ENCODE assay signal across 11 cellular contexts in the genomic region with DNA sequence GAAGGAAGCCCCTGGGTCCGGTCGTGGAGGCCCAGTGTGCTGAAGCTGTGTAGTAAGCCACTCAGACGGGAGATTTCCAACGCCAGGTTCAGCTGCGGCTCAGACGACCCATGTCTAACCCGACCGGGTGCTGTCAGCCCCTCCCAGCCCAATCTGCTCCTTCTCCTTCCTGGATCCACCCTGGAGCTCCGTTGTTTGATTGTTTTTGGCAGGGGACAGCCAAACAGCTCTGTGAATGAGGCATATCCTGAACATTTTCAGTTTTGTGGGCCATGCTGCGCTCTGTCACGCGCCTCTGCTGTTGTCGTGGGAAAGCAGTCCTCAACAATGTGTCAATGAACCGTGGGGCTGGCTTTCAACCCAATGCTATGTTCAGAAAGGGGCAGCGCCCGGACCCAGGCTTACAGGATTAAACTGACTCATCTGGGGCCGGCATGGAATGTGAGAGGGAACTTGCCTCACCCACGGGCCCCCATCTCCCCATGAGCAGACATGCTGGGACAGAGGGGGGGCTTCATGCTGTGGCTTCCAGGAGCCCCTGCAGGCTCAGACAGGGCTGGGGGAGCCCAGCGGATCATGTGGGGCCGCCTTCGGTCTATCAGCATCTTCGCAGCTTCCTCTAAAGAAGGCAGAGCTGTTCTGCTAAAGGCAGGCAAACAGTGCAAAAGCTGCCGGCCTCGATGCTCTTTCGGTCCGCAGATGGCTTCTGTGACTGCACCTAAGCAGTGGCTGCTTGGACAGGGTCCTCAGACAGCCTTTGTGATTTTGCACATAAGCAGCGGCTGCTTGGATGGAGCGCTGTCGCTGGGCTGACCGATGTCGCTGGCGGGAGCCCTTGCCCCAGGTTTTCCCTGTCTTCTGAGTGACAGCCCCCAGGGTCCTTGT.
A peak's percentile ranks its signal among the peaks of the same experiment; 100 is the strongest.
DNase-seq lines count a peak whose midpoint lies in the region; ATAC-seq and TF ChIP-seq lines count a peak whose summit lies in the region.
"Had no signal": no experiment of that assay in that cellular context is flagged by ENCODE, and none has a peak within 500 bp of the region (broad histone marks: within the 10 kb centered on the region; RNA-seq: fewer than 3 reads in every experiment).

No MANE protein-coding gene starts in this region.

- peak; percentile 10 for ATAC-seq in left lung
- ATAC-seq in activated naive CD8-positive, alpha-beta T cell treated with anti-CD3 and anti-CD28 coated beads, Interleukin-2, amount 50 U/mL, for 24 hours: no peak

- H3K4me3 ChIP-seq in left lung (no peak overlapping the region), thymus (ENCODE audit: low read length) (no peak overlapping the region)

- peak overlapping the region; percentile 68 for H3K27ac Mint-ChIP-seq in dendritic cell treated with granulocyte-macrophage colony-stimulating factor and Interleukin-4, amounts not matched to agents 40 ng/mL and 50 ng/mL, for 4 days
- H3K27ac Mint-ChIP-seq in activated naive CD8-positive, alpha-beta T cell treated with anti-CD3 and anti-CD28 coated beads, Interleukin-2, amount 50 U/mL, for 24 hours: no peak overlapping the region
- H3K27ac Mint-ChIP-seq: T-helper 1 cell treated with Interleukin-12 subunit alpha and Interleukin-12 subunit beta and Interleukin-4 antibody, amounts not matched to agents 30 μg/mL and 1 μg/mL, for 36 hours had no signal

- peaks cover 0 to 4% of the 10 kb centered on the region in 2 donors for H3K27me3 ChIP-seq in left lung
- H3K27me3 ChIP-seq in thymus (ENCODE audit: control insufficient read depth, insufficient read depth): no peaks in the 10 kb centered on the region

- H3K36me3 Mint-ChIP-seq in dendritic cell treated with granulocyte-macrophage colony-stimulating factor and Interleukin-4, amounts not matched to agents 40 ng/mL and 50 ng/mL, for 4 days (ENCODE audit: low read depth): no peaks in the 10 kb centered on the region
- no peaks in the 10 kb centered on the region for H3K36me3 Mint-ChIP-seq in activated naive CD8-positive, alpha-beta T cell treated with anti-CD3 and anti-CD28 coated beads, Interleukin-2, amount 50 U/mL, for 24 hours (ENCODE audit: low read depth)

- 89% methylated on average over 32 of the region's 32 CpGs for WGBS in thymus

- peaks cover 41% of the 10 kb centered on the region for H3K4me1 Mint-ChIP-seq in dendritic cell treated with granulocyte-macrophage colony-stimulating factor and Interleukin-4, amounts not matched to agents 40 ng/mL and 50 ng/mL, for 4 days (ENCODE audit: low read depth)
- H3K4me1 Mint-ChIP-seq in activated naive CD8-positive, alpha-beta T cell treated with anti-CD3 and anti-CD28 coated beads, Interleukin-2, amount 50 U/mL, for 24 hours: no peaks in the 10 kb centered on the region

- no peaks in the 10 kb centered on the region for H3K36me3 ChIP-seq in left lung
- no peaks in the 10 kb centered on the region for H3K36me3 ChIP-seq in thymus (ENCODE audit: control insufficient read depth, insufficient read depth)

- H3K4me3 Mint-ChIP-seq in dendritic cell treated with granulocyte-macrophage colony-stimulating factor and Interleukin-4, amounts not matched to agents 40 ng/mL and 50 ng/mL, for 4 days: no peak overlapping the region
- H3K4me3 Mint-ChIP-seq in activated naive CD8-positive, alpha-beta T cell treated with anti-CD3 and anti-CD28 coated beads, Interleukin-2, amount 50 U/mL, for 24 hours: no peak overlapping the region
- H3K4me3 Mint-ChIP-seq: T-helper 1 cell treated with Interleukin-12 subunit alpha and Interleukin-12 subunit beta and Interleukin-4 antibody, amounts not matched to agents 30 μg/mL and 1 μg/mL, for 36 hours had no signal

- H3K4me1 ChIP-seq in left lung (peaks cover 0 to 5% of the 10 kb centered on the region in 2 donors), thymus (ENCODE audit: control insufficient read depth, insufficient read depth, low read length) (no peaks in the 10 kb centered on the region)

- H3K27me3 Mint-ChIP-seq in dendritic cell treated with granulocyte-macrophage colony-stimulating factor and Interleukin-4, amounts not matched to agents 40 ng/mL and 50 ng/mL, for 4 days: peaks cover 7% of the 10 kb centered on the region
- peaks cover 8% of the 10 kb centered on the region for H3K27me3 Mint-ChIP-seq in activated naive CD8-positive, alpha-beta T cell treated with anti-CD3 and anti-CD28 coated beads, Interleukin-2, amount 50 U/mL, for 24 hours

- no peaks in the 10 kb centered on the region for H3K9me3 ChIP-seq in left lung
- peaks cover 1% of the 10 kb centered on the region for H3K9me3 ChIP-seq in thymus (ENCODE audit: control insufficient read depth)

- intact Hi-C loops in dendritic cell treated with granulocyte-macrophage colony-stimulating factor and Interleukin-4, amounts not matched to agents 40 ng/mL and 50 ng/mL, for 4 days (cut with micrococcal nuclease): no loop called here
- intact Hi-C loops in left lung (cut with DNase I): no loop called here

- TF ChIP-seq CTCF in left lung (IDR thresholded peaks at IDR 0.05): no peak

- DNase-seq in LHCN-M2 (ENCODE audit: low read depth) (peak; percentile 71), left lung (no peak), NCI-H146 treated with DMSO at 0.1 percent for 48 hours (lab: John Stamatoyannopoulos, UW; ENCODE audit: unreplicated experiment) (no peak), T1000 (lab: John Stamatoyannopoulos, UW) (no peak)
- DNase-seq in activated naive CD8-positive, alpha-beta T cell treated with anti-CD3 and anti-CD28 coated beads, Interleukin-2, amount 50 U/mL, for 24 hours: no peak
- DNase-seq: activated T-cell treated with anti-CD3 and anti-CD28 coated beads for 4 hours, cortex of kidney, NCI-H526 had no signal

- H3K27ac ChIP-seq in left lung (no peak overlapping the region), thymus (ENCODE audit: low read depth) (peak overlapping the region; percentile 31)

- H3K9me3 Mint-ChIP-seq in dendritic cell treated with granulocyte-macrophage colony-stimulating factor and Interleukin-4, amounts not matched to agents 40 ng/mL and 50 ng/mL, for 4 days: no peaks in the 10 kb centered on the region
- no peaks in the 10 kb centered on the region for H3K9me3 Mint-ChIP-seq in activated naive CD8-positive, alpha-beta T cell treated with anti-CD3 and anti-CD28 coated beads, Interleukin-2, amount 50 U/mL, for 24 hours
- H3K9me3 Mint-ChIP-seq: T-helper 1 cell treated with Interleukin-12 subunit alpha and Interleukin-12 subunit beta and Interleukin-4 antibody, amounts not matched to agents 30 μg/mL and 1 μg/mL, for 36 hours had no signal
